Comparison of ENCODE assay signal across 11 cellular contexts in genomic region chr16:74650966-74651567, GRCh38. TPM values are rescaled to one million over a fixed set of nuclear protein-coding genes. Genes with fewer than 3 reads are reported as not detected.
A peak's percentile ranks its signal among the peaks of the same experiment; 100 is the strongest.
DNase-seq lines count a peak whose midpoint lies in the region; ATAC-seq and TF ChIP-seq lines count a peak whose summit lies in the region.
"Had no signal": no experiment of that assay in that cellular context is flagged by ENCODE, and none has a peak within 500 bp of the region (broad histone marks: within the 10 kb centered on the region; RNA-seq: fewer than 3 reads in every experiment).

No MANE protein-coding gene starts in this region.

- TF ChIP-seq CTCF in natural killer cell (IDR thresholded peaks at IDR 0.05) (peak; percentile 56), RWPE2 (IDR thresholded peaks at IDR 0.05; ENCODE audit: poor library complexity, severe bottlenecking) (peak; percentile 70), fibroblast of the aortic adventitia (IDR thresholded peaks at IDR 0.05; ENCODE audit: insufficient read depth, low read length) (peak; percentile 48)

- H3K9me3 ChIP-seq in RWPE2 (ENCODE audit: severe bottlenecking): no peaks in the 10 kb centered on the region

- DNase-seq in natural killer cell (no peak), RWPE2 (ENCODE audit: low spot score) (no peak), fibroblast of the aortic adventitia (ENCODE audit: low read depth) (peak; percentile 21), GDM1 (lab: John Stamatoyannopoulos, UW) (no peak), activated gamma-delta T cell treated with Interleukin-2 at 50 U/mL for 16 hours (no peak)
- no peak for DNase-seq in natural killer cell treated with Interleukin-12 subunit alpha and Interleukin-12 subunit beta and Interleukin-15 and Interleukin-18, amount 100 ng/mL, for 72 hours (ENCODE audit: low spot score)
- DNase-seq: activated naive CD4-positive, alpha-beta T cell; SIG-M5 had no signal

- ATAC-seq in natural killer cell (no peak), RWPE2 (ENCODE audit: low read depth) (no peak), GM21526 (IDR thresholded peaks at IDR 0.05; ENCODE audit: low FRiP score, unreplicated experiment) (no peak), GM21619 (IDR thresholded peaks at IDR 0.05; ENCODE audit: unreplicated experiment) (no peak)
- ATAC-seq in natural killer cell treated with Interleukin-12 subunit alpha and Interleukin-12 subunit beta and Interleukin-15 and Interleukin-18, amount 100 ng/mL, for 72 hours: no peak

- peaks cover 23 to 34% of the 10 kb centered on the region in 2 donors for H3K4me1 Mint-ChIP-seq in natural killer cell
- H3K4me1 Mint-ChIP-seq in natural killer cell treated with Interleukin-12 subunit alpha and Interleukin-12 subunit beta and Interleukin-15 and Interleukin-18, amount 100 ng/mL, for 72 hours (ENCODE audit: low read depth in 2 of 2): peaks cover 18 to 20% of the 10 kb centered on the region in 2 donors

- no peaks in the 10 kb centered on the region for H3K27me3 ChIP-seq in RWPE2 (ENCODE audit: insufficient read depth, poor library complexity, severe bottlenecking)

- intact Hi-C loops in natural killer cell (cut with micrococcal nuclease): no loop called here

- peaks cover 93% of the 10 kb centered on the region for H3K36me3 ChIP-seq in RWPE2 (ENCODE audit: low read depth)

- H3K4me3 ChIP-seq in RWPE2 (ENCODE audit: severe bottlenecking) (no peak overlapping the region), fibroblast of the aortic adventitia (ENCODE audit: low read depth, low read length) (no peak overlapping the region)

- no peaks in the 10 kb centered on the region for H3K27me3 Mint-ChIP-seq in natural killer cell (ENCODE audit: low read depth in 2 of 2)
- no peaks in the 10 kb centered on the region for H3K27me3 Mint-ChIP-seq in natural killer cell treated with Interleukin-12 subunit alpha and Interleukin-12 subunit beta and Interleukin-15 and Interleukin-18, amount 100 ng/mL, for 72 hours
- H3K27me3 Mint-ChIP-seq: IgD-negative memory B cell had no signal

- H3K9me3 Mint-ChIP-seq in natural killer cell: no peaks in the 10 kb centered on the region
- H3K9me3 Mint-ChIP-seq in natural killer cell treated with Interleukin-12 subunit alpha and Interleukin-12 subunit beta and Interleukin-15 and Interleukin-18, amount 100 ng/mL, for 72 hours: no peaks in the 10 kb centered on the region
- H3K9me3 Mint-ChIP-seq: IgD-negative memory B cell had no signal

- peaks cover 7% of the 10 kb centered on the region for H3K36me3 Mint-ChIP-seq in natural killer cell
- H3K36me3 Mint-ChIP-seq in natural killer cell treated with Interleukin-12 subunit alpha and Interleukin-12 subunit beta and Interleukin-15 and Interleukin-18, amount 100 ng/mL, for 72 hours: peaks cover 13% of the 10 kb centered on the region

- no peak overlapping the region for H3K27ac ChIP-seq in RWPE2 (ENCODE audit: poor library complexity, severe bottlenecking)

- peak overlapping the region in 1 of 2 donors; percentile 65 for H3K27ac Mint-ChIP-seq in natural killer cell
- no peak overlapping the region for H3K27ac Mint-ChIP-seq in natural killer cell treated with Interleukin-12 subunit alpha and Interleukin-12 subunit beta and Interleukin-15 and Interleukin-18, amount 100 ng/mL, for 72 hours

- H3K4me1 ChIP-seq in RWPE2 (ENCODE audit: insufficient read depth, poor library complexity, severe bottlenecking): peaks cover 3% of the 10 kb centered on the region

- no peak overlapping the region for H3K4me3 Mint-ChIP-seq in natural killer cell
- no peak overlapping the region for H3K4me3 Mint-ChIP-seq in natural killer cell treated with Interleukin-12 subunit alpha and Interleukin-12 subunit beta and Interleukin-15 and Interleukin-18, amount 100 ng/mL, for 72 hours
- H3K4me3 Mint-ChIP-seq: IgD-negative memory B cell had no signal

RNA-seq across cellular contexts. Expression of gene RFWD3, which starts 15.6 kb away (rescaled TPM):
- 10 to 100 TPM; 41.1 to 53.4 (median 47.5) TPM for total RNA-seq in natural killer cell
- 100 to 1,000 TPM in 1 of 2 donors, 10 to 100 TPM in 1; 76.7 to 148 TPM for total RNA-seq in natural killer cell treated with Interleukin-12 subunit alpha and Interleukin-12 subunit beta and Interleukin-15 and Interleukin-18, amount 100 ng/mL, for 72 hours
- 10.7 and 41.2 TPM in 2 replicates for total RNA-seq in fibroblast of the aortic adventitia (ENCODE audit: low replicate concordance)

RNA-seq across cellular contexts. Expression of gene GLG1, which starts 44.2 kb away (rescaled TPM):
- total RNA-seq in natural killer cell (100 to 1,000 TPM; 184 to 225 (median 188) TPM), fibroblast of the aortic adventitia (ENCODE audit: low replicate concordance) (119 and 188 TPM in 2 replicates)
- 10 to 100 TPM; 69.6 to 98.9 TPM for total RNA-seq in natural killer cell treated with Interleukin-12 subunit alpha and Interleukin-12 subunit beta and Interleukin-15 and Interleukin-18, amount 100 ng/mL, for 72 hours

RNA-seq across cellular contexts. Expression of gene MLKL, which starts 49.6 kb away (rescaled TPM):
- total RNA-seq in natural killer cell (10 to 100 TPM; 39.8 to 57.5 (median 52.1) TPM), fibroblast of the aortic adventitia (ENCODE audit: low replicate concordance) (6.3 and 10.8 TPM in 2 replicates)
- 10 to 100 TPM; 17.1 to 23.5 TPM for total RNA-seq in natural killer cell treated with Interleukin-12 subunit alpha and Interleukin-12 subunit beta and Interleukin-15 and Interleukin-18, amount 100 ng/mL, for 72 hours
